Comparison of ENCODE assay signal across 12 cellular contexts in genomic region chr18:62445386-62445917, GRCh38.
DNase-seq lines count a peak whose midpoint lies in the region; ATAC-seq and TF ChIP-seq lines count a peak whose summit lies in the region.
"Had no signal": no experiment of that assay in that cellular context is flagged by ENCODE, and none has a peak within 500 bp of the region (broad histone marks: within the 10 kb centered on the region; RNA-seq: fewer than 3 reads in every experiment).

No MANE protein-coding gene starts in this region.

- H3K27ac Mint-ChIP-seq in stimulated activated memory B cell treated with anti-CD40 and anti-IgM and Interleukin-4, amounts not matched to agents 10 μg/mL and 1 μg/mL and 100 μg/mL, for 72 hours = no peak overlapping the region
- H3K27ac Mint-ChIP-seq: activated CD8-positive, alpha-beta memory T cell treated with anti-CD3 and anti-CD28 coated beads, Interleukin-2, amount 10 ng/mL, durations not matched to agents 7 days and 5 days; CD4-positive, alpha-beta T cell had no signal

- H3K36me3 Mint-ChIP-seq in stimulated activated memory B cell treated with anti-CD40 and anti-IgM and Interleukin-4, amounts not matched to agents 10 μg/mL and 1 μg/mL and 100 μg/mL, for 72 hours = no peaks in the 10 kb centered on the region
- H3K36me3 Mint-ChIP-seq: activated CD8-positive, alpha-beta memory T cell treated with anti-CD3 and anti-CD28 coated beads, Interleukin-2, amount 10 ng/mL, durations not matched to agents 7 days and 5 days had no signal

- DNase-seq in GM12865 (ENCODE audit: low read depth) (peak; percentile 20), RKO (ENCODE audit: low spot score) (peak; percentile 7), UCSD-AML1 (lab: John Stamatoyannopoulos, UW; ENCODE audit: unreplicated experiment) (no peak)
- no peak for DNase-seq in stimulated activated naive CD4-positive, alpha-beta T cell treated with Interleukin-2 at 50 U/mL for 16 hours (lab: John Stamatoyannopoulos, UW)
- DNase-seq: activated CD8-positive, alpha-beta memory T cell treated with anti-CD3 and anti-CD28 coated beads, Interleukin-2, amount 10 ng/mL, durations not matched to agents 7 days and 5 days; CD4-positive, alpha-beta T cell; NCI-H526 treated with DMSO at 0.1 percent for 48 hours; right lobe of liver had no signal

- H3K4me3 ChIP-seq in GM12865 (ENCODE audit: low read depth, low read length) = no peak overlapping the region
- H3K4me3 ChIP-seq: right lobe of liver had no signal

- no peaks in the 10 kb centered on the region for H3K4me1 Mint-ChIP-seq in stimulated activated memory B cell treated with anti-CD40 and anti-IgM and Interleukin-4, amounts not matched to agents 10 μg/mL and 1 μg/mL and 100 μg/mL, for 72 hours

- ATAC-seq in GM18873 (IDR thresholded peaks at IDR 0.05; ENCODE audit: low FRiP score, unreplicated experiment) = peak; percentile 61
- peak; percentile 88 for ATAC-seq in HG03097 (IDR thresholded peaks at IDR 0.05; ENCODE audit: low FRiP score, unreplicated experiment)
- no peak for ATAC-seq in HG02884 (IDR thresholded peaks at IDR 0.05; ENCODE audit: unreplicated experiment)
- ATAC-seq in stimulated activated memory B cell treated with anti-CD40 and anti-IgM and Interleukin-4, amounts not matched to agents 10 μg/mL and 1 μg/mL and 100 μg/mL, for 72 hours = no peak
- ATAC-seq: activated CD8-positive, alpha-beta memory T cell treated with anti-CD3 and anti-CD28 coated beads, Interleukin-2, amount 10 ng/mL, durations not matched to agents 7 days and 5 days; right lobe of liver had no signal

- H3K9me3 Mint-ChIP-seq in stimulated activated memory B cell treated with anti-CD40 and anti-IgM and Interleukin-4, amounts not matched to agents 10 μg/mL and 1 μg/mL and 100 μg/mL, for 72 hours = peaks cover 6% of the 10 kb centered on the region
- H3K9me3 Mint-ChIP-seq: CD4-positive, alpha-beta T cell had no signal

- H3K4me3 Mint-ChIP-seq in stimulated activated memory B cell treated with anti-CD40 and anti-IgM and Interleukin-4, amounts not matched to agents 10 μg/mL and 1 μg/mL and 100 μg/mL, for 72 hours = no peak overlapping the region
- H3K4me3 Mint-ChIP-seq: activated CD8-positive, alpha-beta memory T cell treated with anti-CD3 and anti-CD28 coated beads, Interleukin-2, amount 10 ng/mL, durations not matched to agents 7 days and 5 days; CD4-positive, alpha-beta T cell had no signal

- TF ChIP-seq CTCF in GM12865 (IDR thresholded peaks at IDR 0.05; ENCODE audit: insufficient read depth, low read depth, low read length, missing control alignments) = no peak

- H3K27me3 Mint-ChIP-seq in stimulated activated memory B cell treated with anti-CD40 and anti-IgM and Interleukin-4, amounts not matched to agents 10 μg/mL and 1 μg/mL and 100 μg/mL, for 72 hours = peaks cover 21% of the 10 kb centered on the region
- H3K27me3 Mint-ChIP-seq: CD4-positive, alpha-beta T cell had no signal

Comparison
In these comparisons a context has a peak if more than half of its experiments do, and no peak if none do; other contexts are left out.
1. DNase-seq: peak in GM12865 (single experiment) and RKO (single experiment); none in UCSD-AML1 (single experiment) and stimulated activated naive CD4-positive, alpha-beta T cell treated with Interleukin-2 at 50 U/mL for 16 hours (single experiment).
2. ATAC-seq: peak in GM18873 (single experiment) and HG03097 (single experiment); none in HG02884 (single experiment) and stimulated activated memory B cell treated with anti-CD40 and anti-IgM and Interleukin-4, amounts not matched to agents 10 μg/mL and 1 μg/mL and 100 μg/mL, for 72 hours (single experiment).